19 cellular contexts compared by ENCODE assay signal in the genomic region with DNA sequence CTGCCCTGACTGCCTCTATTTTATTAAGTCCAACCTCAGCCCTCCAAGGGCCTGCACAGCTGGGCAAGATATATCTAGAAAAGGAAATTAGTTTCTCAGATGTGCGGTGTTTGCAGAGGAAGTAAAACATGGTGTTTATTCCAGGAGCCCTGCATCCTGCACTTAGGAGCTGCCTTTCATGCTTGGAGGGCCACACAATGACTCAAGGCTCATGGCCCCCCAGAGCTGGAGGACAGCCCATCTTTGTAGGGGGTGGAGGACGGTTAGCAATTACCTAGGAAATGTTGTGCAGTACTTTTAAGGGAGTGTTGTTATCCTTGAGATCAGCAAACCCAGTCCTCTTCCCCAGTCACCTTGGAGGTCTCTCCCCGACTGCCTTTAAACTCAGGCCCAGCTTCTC.
"Had no signal": no experiment of that assay in that cellular context is flagged by ENCODE, and none has a peak within 500 bp of the region (broad histone marks: within the 10 kb centered on the region; RNA-seq: fewer than 3 reads in every experiment).

No MANE protein-coding gene starts in this region.

- H3K9me3 ChIP-seq: left lung, right atrium auricular region, transverse colon, vagina had no signal

- H3K4me1 ChIP-seq: left lung, right atrium auricular region, transverse colon, vagina had no signal

- H3K27ac ChIP-seq: coronary artery, left lung, right atrium auricular region, transverse colon, vagina had no signal

- DNase-seq: activated CD4-positive, alpha-beta T cell treated with anti-CD3 and anti-CD28 coated beads, Interleukin-2, amount 10 ng/mL, durations not matched to agents 24 days and 14 days; activated CD4-positive, CD25-positive, alpha-beta regulatory T cell; activated CD8-positive, alpha-beta memory T cell treated with anti-CD3 and anti-CD28 coated beads, Interleukin-2, amount 50 U/mL, for 48 hours; activated gamma-delta T cell; activated T-cell treated with anti-CD3 and anti-CD28 coated beads, Interleukin-2, amount 50 U/mL, for 72 hours; effector CD8-positive, alpha-beta T cell; foreskin melanocyte; left lung; mesendoderm; small intestine; stimulated activated CD4-positive, alpha-beta T cell treated with anti-CD3 and anti-CD28 coated beads, Interleukin-4, amount 100 ng/mL, for 24 hours; stimulated activated naive CD4-positive, alpha-beta T cell; substantia nigra; transverse colon had no signal

- H3K36me3 ChIP-seq: heart left ventricle, left lung, right atrium auricular region, transverse colon, vagina had no signal

- H3K4me3 ChIP-seq: coronary artery, heart left ventricle, left lung, right atrium auricular region, transverse colon, vagina had no signal

- H3K27me3 ChIP-seq: heart left ventricle, left lung, right atrium auricular region, transverse colon, vagina had no signal

- ATAC-seq: activated naive CD4-positive, alpha-beta T cell treated with anti-CD3 and anti-CD28 coated beads, Interleukin-2, amount 50 U/mL, for 72 hours; activated T-cell treated with anti-CD3 and anti-CD28 coated beads, Interleukin-2, amount 50 U/mL, for 72 hours; left lung had no signal
